1 cellular context compared by ENCODE assay signal in the genomic region with DNA sequence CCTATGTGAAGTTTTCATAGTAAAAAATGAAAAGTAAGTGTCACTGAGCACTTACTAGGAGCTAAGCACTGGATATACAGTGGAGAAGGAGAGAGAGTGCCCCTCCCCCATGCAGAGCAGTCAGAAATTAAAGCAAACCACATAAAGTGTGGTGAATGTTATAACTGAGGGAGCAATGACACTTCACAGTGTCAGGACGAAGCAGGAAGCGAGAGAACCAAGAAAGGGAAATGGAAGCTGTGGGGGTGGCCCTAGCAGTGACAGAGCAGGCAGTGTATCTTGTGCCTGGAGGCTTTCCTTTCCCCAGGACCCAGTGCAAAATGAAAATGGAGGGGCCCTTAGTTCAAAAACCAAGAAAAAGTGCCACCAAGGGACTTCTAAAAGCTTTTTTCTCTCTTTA.
TF ChIP-seq lines count a peak whose summit lies in the region.

No MANE protein-coding gene starts in this region.

TF ChIP-seq in GM12878, 131 proteins besides CTCF, POLR2A, EP300 and RAD21 (continued from another document and continues in another):
- TF ChIP-seq ZNF622 (IDR thresholded peaks at IDR 0.05) (no peak), EGR1 (IDR thresholded peaks at IDR 0.05; ENCODE audit: borderline replicate concordance in 1 of 2, low read depth in 2 of 2, low read length in 2 of 2) (peak in 1 of 2 experiments; percentile 60; a peak in 2 of 3 replicates), MXI1 (IDR thresholded peaks at IDR 0.05; ENCODE audit: low read depth, low read length) (no peak), IRF4 (IDR thresholded peaks at IDR 0.05; ENCODE audit: low read depth, low read length) (0 out of 2 replicates have a peak, but pooled peaks have one; percentile 21), ZNF217 (IDR thresholded peaks at IDR 0.05) (no peak), MTA3 (IDR thresholded peaks at IDR 0.05; ENCODE audit: borderline replicate concordance, low read length) (no peak), SMARCA5 (IDR thresholded peaks at IDR 0.05) (no peak), HCFC1 (IDR thresholded peaks at IDR 0.05; ENCODE audit: low read length) (no peak), SIX5 (IDR thresholded peaks at IDR 0.05; ENCODE audit: low read depth, low read length, severe bottlenecking) (no peak), RFX5 (IDR thresholded peaks at IDR 0.05; ENCODE audit: low read depth, low read length) (no peak), HDGF (IDR thresholded peaks at IDR 0.05) (no peak), JUNB (IDR thresholded peaks at IDR 0.05) (no peak), TCF12 (IDR thresholded peaks at IDR 0.05; ENCODE audit: low read depth, low read length) (no peak), MEF2A (IDR thresholded peaks at IDR 0.05; ENCODE audit: insufficient read depth, low read depth, low read length) (no peak), ZNF207 (IDR thresholded peaks at IDR 0.05; ENCODE audit: borderline replicate concordance) (no peak), EED (IDR thresholded peaks at IDR 0.05; ENCODE audit: low read depth) (peak; percentile 65), CHD2 (IDR thresholded peaks at IDR 0.05; ENCODE audit: borderline replicate concordance, low read depth, low read length) (peak; percentile 54), NFXL1 (IDR thresholded peaks at IDR 0.05; ENCODE audit: borderline replicate concordance) (no peak), BHLHE40 (IDR thresholded peaks at IDR 0.05; ENCODE audit: borderline replicate concordance in 1 of 2, low read depth in 2 of 2, low read length in 1 of 2) (peak in 1 of 2 experiments; percentile 30; a peak in 2 of 4 replicates), PML (IDR thresholded peaks at IDR 0.05; ENCODE audit: low read length) (no peak), EZH2 (IDR thresholded peaks at IDR 0.05; ENCODE audit: borderline replicate concordance, control insufficient read depth, low read depth, low read length) (no peak), RUNX3 (IDR thresholded peaks at IDR 0.05; ENCODE audit: low read length) (peak; percentile 84), ATF7 (IDR thresholded peaks at IDR 0.05; ENCODE audit: low read depth) (peak; percentile 39; the same call in 1 of the 2 replicates), SUPT20H (IDR thresholded peaks at IDR 0.05; ENCODE audit: borderline replicate concordance, control insufficient read depth, low read depth, low read length) (no peak), ESRRA (IDR thresholded peaks at IDR 0.05; ENCODE audit: low read length) (no peak), LARP7 (IDR thresholded peaks at IDR 0.05) (no peak), BRCA1 (IDR thresholded peaks at IDR 0.05; ENCODE audit: low read depth, low read length) (no peak), RB1 (IDR thresholded peaks at IDR 0.05; ENCODE audit: borderline replicate concordance) (no peak), TBL1XR1 (IDR thresholded peaks at IDR 0.05; ENCODE audit: low read depth, low read length) (no peak), CHD1 (IDR thresholded peaks at IDR 0.05; ENCODE audit: low read depth, low read length) (no peak), SREBF2 (IDR thresholded peaks at IDR 0.05; ENCODE audit: low read length) (no peak), IKZF1 (conservative IDR thresholded peaks at IDR 0.05) (peak; percentile 64; the same call in 1 of the 2 replicates), BACH1 (IDR thresholded peaks at IDR 0.05; ENCODE audit: borderline replicate concordance) (no peak), NFIC (IDR thresholded peaks at IDR 0.05; ENCODE audit: low read depth, low read length) (no peak; the same call in 1 of the 2 replicates)
- TF ChIP-seq, protein P1, sequence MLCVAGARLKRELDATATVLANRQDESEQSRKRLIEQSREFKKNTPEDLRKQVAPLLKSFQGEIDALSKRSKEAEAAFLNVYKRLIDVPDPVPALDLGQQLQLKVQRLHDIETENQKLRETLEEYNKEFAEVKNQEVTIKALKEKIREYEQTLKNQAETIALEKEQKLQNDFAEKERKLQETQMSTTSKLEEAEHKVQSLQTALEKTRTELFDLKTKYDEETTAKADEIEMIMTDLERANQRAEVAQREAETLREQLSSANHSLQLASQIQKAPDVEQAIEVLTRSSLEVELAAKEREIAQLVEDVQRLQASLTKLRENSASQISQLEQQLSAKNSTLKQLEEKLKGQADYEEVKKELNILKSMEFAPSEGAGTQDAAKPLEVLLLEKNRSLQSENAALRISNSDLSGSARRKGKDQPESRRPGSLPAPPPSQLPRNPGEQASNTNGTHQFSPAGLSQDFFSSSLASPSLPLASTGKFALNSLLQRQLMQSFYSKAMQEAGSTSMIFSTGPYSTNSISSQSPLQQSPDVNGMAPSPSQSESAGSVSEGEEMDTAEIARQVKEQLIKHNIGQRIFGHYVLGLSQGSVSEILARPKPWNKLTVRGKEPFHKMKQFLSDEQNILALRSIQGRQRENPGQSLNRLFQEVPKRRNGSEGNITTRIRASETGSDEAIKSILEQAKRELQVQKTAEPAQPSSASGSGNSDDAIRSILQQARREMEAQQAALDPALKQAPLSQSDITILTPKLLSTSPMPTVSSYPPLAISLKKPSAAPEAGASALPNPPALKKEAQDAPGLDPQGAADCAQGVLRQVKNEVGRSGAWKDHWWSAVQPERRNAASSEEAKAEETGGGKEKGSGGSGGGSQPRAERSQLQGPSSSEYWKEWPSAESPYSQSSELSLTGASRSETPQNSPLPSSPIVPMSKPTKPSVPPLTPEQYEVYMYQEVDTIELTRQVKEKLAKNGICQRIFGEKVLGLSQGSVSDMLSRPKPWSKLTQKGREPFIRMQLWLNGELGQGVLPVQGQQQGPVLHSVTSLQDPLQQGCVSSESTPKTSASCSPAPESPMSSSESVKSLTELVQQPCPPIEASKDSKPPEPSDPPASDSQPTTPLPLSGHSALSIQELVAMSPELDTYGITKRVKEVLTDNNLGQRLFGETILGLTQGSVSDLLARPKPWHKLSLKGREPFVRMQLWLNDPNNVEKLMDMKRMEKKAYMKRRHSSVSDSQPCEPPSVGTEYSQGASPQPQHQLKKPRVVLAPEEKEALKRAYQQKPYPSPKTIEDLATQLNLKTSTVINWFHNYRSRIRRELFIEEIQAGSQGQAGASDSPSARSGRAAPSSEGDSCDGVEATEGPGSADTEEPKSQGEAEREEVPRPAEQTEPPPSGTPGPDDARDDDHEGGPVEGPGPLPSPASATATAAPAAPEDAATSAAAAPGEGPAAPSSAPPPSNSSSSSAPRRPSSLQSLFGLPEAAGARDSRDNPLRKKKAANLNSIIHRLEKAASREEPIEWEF (IDR thresholded peaks at IDR 0.05; ENCODE audit: insufficient replicate concordance, low read depth, low read length): no peak
- TF ChIP-seq, protein P2, sequence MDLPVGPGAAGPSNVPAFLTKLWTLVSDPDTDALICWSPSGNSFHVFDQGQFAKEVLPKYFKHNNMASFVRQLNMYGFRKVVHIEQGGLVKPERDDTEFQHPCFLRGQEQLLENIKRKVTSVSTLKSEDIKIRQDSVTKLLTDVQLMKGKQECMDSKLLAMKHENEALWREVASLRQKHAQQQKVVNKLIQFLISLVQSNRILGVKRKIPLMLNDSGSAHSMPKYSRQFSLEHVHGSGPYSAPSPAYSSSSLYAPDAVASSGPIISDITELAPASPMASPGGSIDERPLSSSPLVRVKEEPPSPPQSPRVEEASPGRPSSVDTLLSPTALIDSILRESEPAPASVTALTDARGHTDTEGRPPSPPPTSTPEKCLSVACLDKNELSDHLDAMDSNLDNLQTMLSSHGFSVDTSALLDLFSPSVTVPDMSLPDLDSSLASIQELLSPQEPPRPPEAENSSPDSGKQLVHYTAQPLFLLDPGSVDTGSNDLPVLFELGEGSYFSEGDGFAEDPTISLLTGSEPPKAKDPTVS (IDR thresholded peaks at IDR 0.05; ENCODE audit: low read depth, low read length): no peak
- TF ChIP-seq, protein P3, sequence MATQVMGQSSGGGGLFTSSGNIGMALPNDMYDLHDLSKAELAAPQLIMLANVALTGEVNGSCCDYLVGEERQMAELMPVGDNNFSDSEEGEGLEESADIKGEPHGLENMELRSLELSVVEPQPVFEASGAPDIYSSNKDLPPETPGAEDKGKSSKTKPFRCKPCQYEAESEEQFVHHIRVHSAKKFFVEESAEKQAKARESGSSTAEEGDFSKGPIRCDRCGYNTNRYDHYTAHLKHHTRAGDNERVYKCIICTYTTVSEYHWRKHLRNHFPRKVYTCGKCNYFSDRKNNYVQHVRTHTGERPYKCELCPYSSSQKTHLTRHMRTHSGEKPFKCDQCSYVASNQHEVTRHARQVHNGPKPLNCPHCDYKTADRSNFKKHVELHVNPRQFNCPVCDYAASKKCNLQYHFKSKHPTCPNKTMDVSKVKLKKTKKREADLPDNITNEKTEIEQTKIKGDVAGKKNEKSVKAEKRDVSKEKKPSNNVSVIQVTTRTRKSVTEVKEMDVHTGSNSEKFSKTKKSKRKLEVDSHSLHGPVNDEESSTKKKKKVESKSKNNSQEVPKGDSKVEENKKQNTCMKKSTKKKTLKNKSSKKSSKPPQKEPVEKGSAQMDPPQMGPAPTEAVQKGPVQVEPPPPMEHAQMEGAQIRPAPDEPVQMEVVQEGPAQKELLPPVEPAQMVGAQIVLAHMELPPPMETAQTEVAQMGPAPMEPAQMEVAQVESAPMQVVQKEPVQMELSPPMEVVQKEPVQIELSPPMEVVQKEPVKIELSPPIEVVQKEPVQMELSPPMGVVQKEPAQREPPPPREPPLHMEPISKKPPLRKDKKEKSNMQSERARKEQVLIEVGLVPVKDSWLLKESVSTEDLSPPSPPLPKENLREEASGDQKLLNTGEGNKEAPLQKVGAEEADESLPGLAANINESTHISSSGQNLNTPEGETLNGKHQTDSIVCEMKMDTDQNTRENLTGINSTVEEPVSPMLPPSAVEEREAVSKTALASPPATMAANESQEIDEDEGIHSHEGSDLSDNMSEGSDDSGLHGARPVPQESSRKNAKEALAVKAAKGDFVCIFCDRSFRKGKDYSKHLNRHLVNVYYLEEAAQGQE (IDR thresholded peaks at IDR 0.05; ENCODE audit: low read depth, low read length): no peak
- TF ChIP-seq, protein P4, sequence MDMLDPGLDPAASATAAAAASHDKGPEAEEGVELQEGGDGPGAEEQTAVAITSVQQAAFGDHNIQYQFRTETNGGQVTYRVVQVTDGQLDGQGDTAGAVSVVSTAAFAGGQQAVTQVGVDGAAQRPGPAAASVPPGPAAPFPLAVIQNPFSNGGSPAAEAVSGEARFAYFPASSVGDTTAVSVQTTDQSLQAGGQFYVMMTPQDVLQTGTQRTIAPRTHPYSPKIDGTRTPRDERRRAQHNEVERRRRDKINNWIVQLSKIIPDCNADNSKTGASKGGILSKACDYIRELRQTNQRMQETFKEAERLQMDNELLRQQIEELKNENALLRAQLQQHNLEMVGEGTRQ (IDR thresholded peaks at IDR 0.05; ENCODE audit: borderline replicate concordance, low read depth, low read length): no peak
- TF ChIP-seq, protein P5, sequence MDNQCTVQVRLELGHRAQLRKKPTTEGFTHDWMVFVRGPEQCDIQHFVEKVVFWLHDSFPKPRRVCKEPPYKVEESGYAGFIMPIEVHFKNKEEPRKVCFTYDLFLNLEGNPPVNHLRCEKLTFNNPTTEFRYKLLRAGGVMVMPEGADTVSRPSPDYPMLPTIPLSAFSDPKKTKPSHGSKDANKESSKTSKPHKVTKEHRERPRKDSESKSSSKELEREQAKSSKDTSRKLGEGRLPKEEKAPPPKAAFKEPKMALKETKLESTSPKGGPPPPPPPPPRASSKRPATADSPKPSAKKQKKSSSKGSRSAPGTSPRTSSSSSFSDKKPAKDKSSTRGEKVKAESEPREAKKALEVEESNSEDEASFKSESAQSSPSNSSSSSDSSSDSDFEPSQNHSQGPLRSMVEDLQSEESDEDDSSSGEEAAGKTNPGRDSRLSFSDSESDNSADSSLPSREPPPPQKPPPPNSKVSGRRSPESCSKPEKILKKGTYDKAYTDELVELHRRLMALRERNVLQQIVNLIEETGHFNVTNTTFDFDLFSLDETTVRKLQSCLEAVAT (IDR thresholded peaks at IDR 0.05): no peak
- TF ChIP-seq, protein P6, sequence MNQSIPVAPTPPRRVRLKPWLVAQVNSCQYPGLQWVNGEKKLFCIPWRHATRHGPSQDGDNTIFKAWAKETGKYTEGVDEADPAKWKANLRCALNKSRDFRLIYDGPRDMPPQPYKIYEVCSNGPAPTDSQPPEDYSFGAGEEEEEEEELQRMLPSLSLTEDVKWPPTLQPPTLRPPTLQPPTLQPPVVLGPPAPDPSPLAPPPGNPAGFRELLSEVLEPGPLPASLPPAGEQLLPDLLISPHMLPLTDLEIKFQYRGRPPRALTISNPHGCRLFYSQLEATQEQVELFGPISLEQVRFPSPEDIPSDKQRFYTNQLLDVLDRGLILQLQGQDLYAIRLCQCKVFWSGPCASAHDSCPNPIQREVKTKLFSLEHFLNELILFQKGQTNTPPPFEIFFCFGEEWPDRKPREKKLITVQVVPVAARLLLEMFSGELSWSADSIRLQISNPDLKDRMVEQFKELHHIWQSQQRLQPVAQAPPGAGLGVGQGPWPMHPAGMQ (IDR thresholded peaks at IDR 0.05; ENCODE audit: borderline replicate concordance): no peak
- TF ChIP-seq, protein P7, sequence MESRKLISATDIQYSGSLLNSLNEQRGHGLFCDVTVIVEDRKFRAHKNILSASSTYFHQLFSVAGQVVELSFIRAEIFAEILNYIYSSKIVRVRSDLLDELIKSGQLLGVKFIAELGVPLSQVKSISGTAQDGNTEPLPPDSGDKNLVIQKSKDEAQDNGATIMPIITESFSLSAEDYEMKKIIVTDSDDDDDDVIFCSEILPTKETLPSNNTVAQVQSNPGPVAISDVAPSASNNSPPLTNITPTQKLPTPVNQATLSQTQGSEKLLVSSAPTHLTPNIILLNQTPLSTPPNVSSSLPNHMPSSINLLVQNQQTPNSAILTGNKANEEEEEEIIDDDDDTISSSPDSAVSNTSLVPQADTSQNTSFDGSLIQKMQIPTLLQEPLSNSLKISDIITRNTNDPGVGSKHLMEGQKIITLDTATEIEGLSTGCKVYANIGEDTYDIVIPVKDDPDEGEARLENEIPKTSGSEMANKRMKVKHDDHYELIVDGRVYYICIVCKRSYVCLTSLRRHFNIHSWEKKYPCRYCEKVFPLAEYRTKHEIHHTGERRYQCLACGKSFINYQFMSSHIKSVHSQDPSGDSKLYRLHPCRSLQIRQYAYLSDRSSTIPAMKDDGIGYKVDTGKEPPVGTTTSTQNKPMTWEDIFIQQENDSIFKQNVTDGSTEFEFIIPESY (IDR thresholded peaks at IDR 0.05): no peak
- TF ChIP-seq, protein P8, sequence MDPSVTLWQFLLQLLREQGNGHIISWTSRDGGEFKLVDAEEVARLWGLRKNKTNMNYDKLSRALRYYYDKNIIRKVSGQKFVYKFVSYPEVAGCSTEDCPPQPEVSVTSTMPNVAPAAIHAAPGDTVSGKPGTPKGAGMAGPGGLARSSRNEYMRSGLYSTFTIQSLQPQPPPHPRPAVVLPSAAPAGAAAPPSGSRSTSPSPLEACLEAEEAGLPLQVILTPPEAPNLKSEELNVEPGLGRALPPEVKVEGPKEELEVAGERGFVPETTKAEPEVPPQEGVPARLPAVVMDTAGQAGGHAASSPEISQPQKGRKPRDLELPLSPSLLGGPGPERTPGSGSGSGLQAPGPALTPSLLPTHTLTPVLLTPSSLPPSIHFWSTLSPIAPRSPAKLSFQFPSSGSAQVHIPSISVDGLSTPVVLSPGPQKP (IDR thresholded peaks at IDR 0.05; ENCODE audit: low read depth, low read length): no peak
